Comparison of ENCODE assay signal across 20 cellular contexts in genomic region chr10:121813211-121813812, GRCh38.
DNase-seq lines count a peak whose midpoint lies in the region; ATAC-seq and TF ChIP-seq lines count a peak whose summit lies in the region.
"Had no signal": no experiment of that assay in that cellular context is flagged by ENCODE, and none has a peak within 500 bp of the region (broad histone marks: within the 10 kb centered on the region; RNA-seq: fewer than 3 reads in every experiment).

No MANE protein-coding gene starts in this region.

- H2AFZ ChIP-seq in Karpas-422 (ENCODE audit: low read length) = no peak overlapping the region

- H3K9me2 ChIP-seq in Karpas-422 (replicated peaks; ENCODE audit: insufficient read depth, low read length) = no peaks in the 10 kb centered on the region

- H3K79me2 ChIP-seq in Karpas-422 (ENCODE audit: low read length) = peaks cover 57% of the 10 kb centered on the region

- no TSS peak for BruUV-seq in A673 (replicated peaks; lab: Mats Ljungman, UMichigan)

- peaks cover 0 to 3% of the 10 kb centered on the region in 2 experiments; a peak in 1 of 3 replicates for H3K36me3 ChIP-seq in HEK293 (ENCODE audit: control insufficient read depth in 2 of 2, insufficient read depth in 1 of 2, low read length in 2 of 2)
- H3K36me3 ChIP-seq in Karpas-422 (ENCODE audit: insufficient read depth, low read length) = no peaks in the 10 kb centered on the region
- H3K36me3 ChIP-seq in A673 (ENCODE audit: insufficient read depth, low read length, poor library complexity, severe bottlenecking) = no peaks in the 10 kb centered on the region
- H3K36me3 ChIP-seq: HAP-1, transverse colon had no signal

- no peak overlapping the region for H3K4me2 ChIP-seq in Karpas-422 (ENCODE audit: low read depth, low read length, poor library complexity, severe bottlenecking)

- POLR2A ChIA-PET in HEK293 (lab: Yijun Ruan, JAX) = no interaction called here
- POLR2A ChIA-PET in A673 (lab: Charles Lee; ENCODE audit: low non-redundant PET) = no interaction called here

- no peak overlapping the region for H3K4me3 ChIP-seq in HEK293 (ENCODE audit: low read depth, low read length)
- no peak overlapping the region for H3K4me3 ChIP-seq in cardiac fibroblast (replicated peaks in 1 of 2; ENCODE audit: low read depth in 2 of 2, low read length in 2 of 2)
- no peak overlapping the region for H3K4me3 ChIP-seq in Karpas-422 (ENCODE audit: low read length)
- H3K4me3 ChIP-seq in A673 (ENCODE audit: low read depth, low read length, poor library complexity, severe bottlenecking) = no peak overlapping the region
- H3K4me3 ChIP-seq: HAP-1, transverse colon had no signal

- no peak overlapping the region; the same call in 1 of the 2 replicates for H3K27ac ChIP-seq in HEK293 (ENCODE audit: extremely low read depth, low read depth, low read length)
- H3K27ac ChIP-seq in Karpas-422 (ENCODE audit: low read length) = no peak overlapping the region
- no peak overlapping the region for H3K27ac ChIP-seq in A673 (ENCODE audit: low read depth, low read length, poor library complexity, severe bottlenecking)
- H3K27ac ChIP-seq: transverse colon had no signal

- H3K9ac ChIP-seq in Karpas-422 (ENCODE audit: low read length) = no peak overlapping the region

- H3K9me3 ChIP-seq in HEK293 (ENCODE audit: control insufficient read depth, insufficient read depth, low read depth, low read length) (no peaks in the 10 kb centered on the region), Karpas-422 (ENCODE audit: low read length) (no peaks in the 10 kb centered on the region), A673 (ENCODE audit: low read depth, low read length, poor library complexity, severe bottlenecking) (no peaks in the 10 kb centered on the region)
- H3K9me3 ChIP-seq: HAP-1, transverse colon had no signal

- CTCF ChIA-PET in HEK293 (lab: Yijun Ruan, JAX) (interaction anchor here (0.6 to 1.2 kb wide), 3 partner anchors 10 to 88 kb away, joined by 3 read pairs; no protein-coding TSS in a partner anchor), A673 (lab: Charles Lee) (no interaction called here)

- ATAC-seq in left colon (peak; percentile 69), left lobe of liver (no peak)
- ATAC-seq: activated CD8-positive, alpha-beta memory T cell treated with anti-CD3 and anti-CD28 coated beads, Interleukin-2, amount 10 ng/mL, durations not matched to agents 7 days and 5 days; activated T-helper 17 cell treated with anti-CD3 and anti-CD28 coated beads, Interleukin-2, amount 50 U/mL, for 72 hours; PC-3; sciatic nerve had no signal

- DNase-seq in AG08395 (ENCODE audit: low spot score) (peak; percentile 33), cardiac fibroblast (ENCODE audit: low read depth in 2 of 2) (peak; percentile 31 to 55), left colon (no peak), left lobe of liver (ENCODE audit: low spot score) (no peak), Karpas-422 (no peak), A673 (ENCODE audit: low spot score) (no peak)
- no peak for DNase-seq in effector CD8-positive, alpha-beta T cell (lab: John Stamatoyannopoulos, UW)
- DNase-seq: activated CD4-positive, CD25-positive, alpha-beta regulatory T cell treated with anti-CD3 and anti-CD28 coated beads, Interleukin-2, amount 50 U/mL, for 72 hours; activated CD8-positive, alpha-beta memory T cell treated with anti-CD3 and anti-CD28 coated beads, Interleukin-2, amount 10 ng/mL, durations not matched to agents 7 days and 5 days; caudate nucleus; effector CD4-positive, alpha-beta T cell; NCI-H2081; NCI-H748 treated with DMSO at 0.1 percent for 48 hours; PC-3; stimulated activated naive CD4-positive, alpha-beta T cell; transverse colon had no signal

- H3K27me3 ChIP-seq in Karpas-422 (ENCODE audit: low read length) (no peaks in the 10 kb centered on the region), A673 (replicated peaks; ENCODE audit: insufficient read depth, low read depth, low read length, poor library complexity) (no peaks in the 10 kb centered on the region)
- H3K27me3 ChIP-seq: transverse colon had no signal

- TF ChIP-seq CTCF in HEK293 (tag by site-specific recombination; IDR thresholded peaks at IDR 0.05) (no peak), cardiac fibroblast (IDR thresholded peaks at IDR 0.05; ENCODE audit: low read depth, low read length) (no peak), A673 (conservative IDR thresholded peaks at IDR 0.05; ENCODE audit: low read depth, low read length) (no peak)

- H3K4me1 ChIP-seq in HEK293 (ENCODE audit: control insufficient read depth, insufficient read depth, low read length) = peaks cover 11% of the 10 kb centered on the region
- no peaks in the 10 kb centered on the region for H3K4me1 ChIP-seq in Karpas-422 (ENCODE audit: low read length)
- H3K4me1 ChIP-seq in A673 (ENCODE audit: insufficient read depth, low read length, poor library complexity, severe bottlenecking) = no peaks in the 10 kb centered on the region

- no peaks in the 10 kb centered on the region for H4K20me1 ChIP-seq in Karpas-422 (ENCODE audit: insufficient read depth, low read depth, low read length)

- intact Hi-C loops in left colon (cut with DNase I, micrococcal nuclease) = no loop called here
- intact Hi-C loops in A673 (cut with micrococcal nuclease; ENCODE audit: unreplicated experiment) = no loop called here

TF ChIP-seq in HEK293, 187 proteins besides CTCF, POLR2A, EP300 and RAD21:
- TF ChIP-seq PRDM6 (tag by site-specific recombination; IDR thresholded peaks at IDR 0.05) (0 out of 2 replicates have a peak, but pooled peaks have one; percentile 24), ZFP37 (tag by site-specific recombination; IDR thresholded peaks at IDR 0.05) (no peak), ZNF292 (tag by site-specific recombination; IDR thresholded peaks at IDR 0.05; ENCODE audit: borderline replicate concordance, low read depth) (no peak), ZNF426 (tag by site-specific recombination; IDR thresholded peaks at IDR 0.05) (no peak), GLI2 (tag by site-specific recombination; IDR thresholded peaks at IDR 0.05; ENCODE audit: borderline replicate concordance, low read depth) (no peak), WT1 (tag by site-specific recombination; IDR thresholded peaks at IDR 0.05) (peak; percentile 14; the same call in 1 of the 2 replicates), SP7 (tag by site-specific recombination; IDR thresholded peaks at IDR 0.05) (peak; percentile 84), BCL6B (tag by site-specific recombination; IDR thresholded peaks at IDR 0.05) (0 out of 2 replicates have a peak, but pooled peaks have one; percentile 37), ZNF830 (tag by site-specific recombination; IDR thresholded peaks at IDR 0.05; ENCODE audit: low read depth) (no peak)

Comparison
In these comparisons a context has a peak if more than half of its experiments do, and no peak if none do; other contexts are left out.
1. DNase-seq: peak in AG08395 (single experiment) and cardiac fibroblast (2 of 2); none in left colon (0 of 2), left lobe of liver (single experiment), Karpas-422 (single experiment), effector CD8-positive, alpha-beta T cell (single experiment) and A673 (single experiment).